16 cellular contexts compared by ENCODE assay signal in genomic region chr7:101860316-101861222, GRCh38. TPM values are rescaled to one million over a fixed set of nuclear protein-coding genes. Genes with fewer than 3 reads are reported as not detected.
DNase-seq lines count a peak whose midpoint lies in the region; ATAC-seq, FAIRE-seq and TF ChIP-seq lines count a peak whose summit lies in the region.
"Had no signal": no experiment of that assay in that cellular context is flagged by ENCODE, and none has a peak within 500 bp of the region (broad histone marks: within the 10 kb centered on the region; RNA-seq: fewer than 3 reads in every experiment).

No MANE protein-coding gene starts in this region.

- no peak overlapping the region for H3K4ac ChIP-seq in H1 (replicated peaks; ENCODE audit: insufficient read length, low read depth, low read length)

- FAIRE-seq in H1 (lab: Jason Lieb, UNC): no peak
- FAIRE-seq: endometrium, small intestine had no signal

- POLR2A ChIA-PET in H1 (lab: Charles Lee; ENCODE audit: partially characterized antibody): interaction anchor here (0.6 to 1.8 kb wide), 6 partner anchors 9 to 597 kb away, joined by 3 to 7 read pairs (median 3); no protein-coding TSS in a partner anchor

- H3K27ac Mint-ChIP-seq in nephron: peak overlapping the region; percentile 50 to 86 (median 69)
- H3K27ac Mint-ChIP-seq: activated CD8-positive, alpha-beta T cell treated with anti-CD3 and anti-CD28 coated beads for 36 hours had no signal

- no peaks in the 10 kb centered on the region for H3K36me3 ChIP-seq in right atrium auricular region
- no peaks in the 10 kb centered on the region; a peak in 1 of 8 replicates for H3K36me3 ChIP-seq in H1 (ENCODE audit: control insufficient read depth in 2 of 4, insufficient read depth in 4 of 4, low read length in 3 of 4)

- H3K4me3 ChIP-seq in right atrium auricular region: no peak overlapping the region
- H3K4me3 ChIP-seq in H1 (ENCODE audit: extremely low read depth in 1 of 4, insufficient read depth in 2 of 4, low read depth in 3 of 4, low read length in 4 of 4): peak overlapping the region in 1 of 4 experiments; percentile 42; a peak in 2 of 8 replicates

- DNase-seq in right atrium auricular region (ENCODE audit: low spot score): no peak
- no peak for DNase-seq in cardiac septum (ENCODE audit: low spot score)
- DNase-seq in H1 (ENCODE audit: low read depth in 1 of 2, low spot score in 2 of 2): no peak
- no peak for DNase-seq in COLO668 (lab: John Stamatoyannopoulos, UW; ENCODE audit: unreplicated experiment)
- no peak for DNase-seq in GF-D8 (lab: John Stamatoyannopoulos, UW)
- no peak for DNase-seq in activated CD4-positive, alpha-beta T cell treated with anti-CD3 and anti-CD28 coated beads for 48 hours
- DNase-seq: activated CD8-positive, alpha-beta T cell treated with anti-CD3 and anti-CD28 coated beads for 36 hours; head of caudate nucleus; KG1; NCI-H1436; NCI-H82; small intestine had no signal

- H3K27me3 Mint-ChIP-seq in nephron (ENCODE audit: low read depth): no peaks in the 10 kb centered on the region
- H3K27me3 Mint-ChIP-seq: activated CD8-positive, alpha-beta T cell treated with anti-CD3 and anti-CD28 coated beads for 36 hours; brain had no signal

- H3K9me3 Mint-ChIP-seq in nephron: no peaks in the 10 kb centered on the region
- H3K9me3 Mint-ChIP-seq: activated CD8-positive, alpha-beta T cell treated with anti-CD3 and anti-CD28 coated beads for 36 hours; brain had no signal

- intact Hi-C loops in cardiac septum (cut with DNase I): no loop called here

- H2BK12ac ChIP-seq in H1 (ENCODE audit: low read depth, low read length): no peak overlapping the region

- no peak overlapping the region for H3K14ac ChIP-seq in H1 (ENCODE audit: insufficient read length)

- peaks cover 17 to 18% of the 10 kb centered on the region in 2 experiments for H4K20me1 ChIP-seq in H1 (replicated peaks in 1 of 2; ENCODE audit: control insufficient read depth in 1 of 2, insufficient read depth in 2 of 2, low read length in 2 of 2)

- no peak overlapping the region for H2BK120ac ChIP-seq in H1 (replicated peaks; ENCODE audit: low read depth, low read length)

- peak overlapping the region; percentile 1 to 31 (median 9) for H3K4me3 Mint-ChIP-seq in nephron
- H3K4me3 Mint-ChIP-seq: activated CD8-positive, alpha-beta T cell treated with anti-CD3 and anti-CD28 coated beads for 36 hours; brain had no signal

- CTCF ChIA-PET in H1 (lab: Charles Lee; ENCODE audit: partially characterized antibody): interaction anchor here (0.6 to 1.3 kb wide), 2 partner anchors 10 to 231 kb away, joined by 3 to 4 read pairs; no protein-coding TSS in a partner anchor

- H3K4me1 ChIP-seq in right atrium auricular region (peaks cover 0 to 73% of the 10 kb centered on the region in 2 donors), H1 (replicated peaks in 1 of 4; ENCODE audit: control insufficient read depth in 3 of 4, insufficient read depth in 4 of 4, low read length in 3 of 4) (peaks cover 17 to 32% (median 28%) of the 10 kb centered on the region in 4 experiments; a peak in 6 of 7 replicates)

- peak overlapping the region in 1 of 4 experiments; percentile 7; a peak in 1 of 7 replicates for H3K9ac ChIP-seq in H1 (replicated peaks in 1 of 4; ENCODE audit: extremely low read depth in 1 of 4, low read depth in 3 of 4, low read length in 3 of 4)

- TF ChIP-seq RAD21 in H1 (IDR thresholded peaks at IDR 0.05 in 1 of 2, conservative IDR thresholded peaks at IDR 0.05 in 1 of 2; ENCODE audit: low read depth in 2 of 2, low read length in 2 of 2): no peak

- TF ChIP-seq POLR2A in H1 (IDR thresholded peaks at IDR 0.05; ENCODE audit: control extremely low read depth in 1 of 2, low read depth in 2 of 2, low read length in 2 of 2): no peak

- 0 out of 2 replicates have a peak overlapping the region, but pooled peaks have one; percentile 4 for H2BK5ac ChIP-seq in H1 (ENCODE audit: low read depth, low read length)

- peak overlapping the region; percentile 16 for H4K91ac ChIP-seq in H1 (replicated peaks; ENCODE audit: insufficient read length, low read length)

- H3K79me2 ChIP-seq in H1 (ENCODE audit: control insufficient read depth in 1 of 2, insufficient read depth in 2 of 2, low read length in 2 of 2): peaks cover 14 to 95% of the 10 kb centered on the region in 2 experiments

- ATAC-seq in GM21619 (IDR thresholded peaks at IDR 0.05; ENCODE audit: unreplicated experiment): no peak
- ATAC-seq: activated CD8-positive, alpha-beta T cell treated with anti-CD3 and anti-CD28 coated beads for 36 hours had no signal

- H3K4me2 ChIP-seq in H1 (ENCODE audit: insufficient read depth in 1 of 2, low read depth in 2 of 2, low read length in 2 of 2): peak overlapping the region; percentile 63 to 68

- whole genome bisulfite sequencing in H1 (ENCODE audit: extremely low coverage in 1 of 2, insufficient coverage in 1 of 2, insufficient read length in 1 of 2, insufficient replicate concordance in 2 of 2, low coverage in 1 of 2, low lambda C conversion rate in 2 of 2, missing lambda C conversion rate in 1 of 2), 2 experiments: 49% methylated on average over 11 of the region's 11 CpGs; no CpG with 5 or more reads in 1 of the 2 experiments

- H2BK15ac ChIP-seq in H1 (ENCODE audit: low read length): no peak overlapping the region

- H3K23ac ChIP-seq in H1 (ENCODE audit: insufficient read length): no peak overlapping the region

- H3K36me3 Mint-ChIP-seq in nephron (ENCODE audit: low read depth): peaks cover 2% of the 10 kb centered on the region

- peaks cover 17% of the 10 kb centered on the region for H3K79me1 ChIP-seq in H1 (ENCODE audit: low read depth, low read length)

- no peak overlapping the region for H2AK5ac ChIP-seq in H1 (ENCODE audit: low read depth, low read length)

- 0 out of 2 replicates have a peak overlapping the region, but pooled peaks have one; percentile 20 for H4K8ac ChIP-seq in H1 (ENCODE audit: extremely low read depth, insufficient read depth, low read length)

- H3K4me1 Mint-ChIP-seq in nephron: peaks cover 79% of the 10 kb centered on the region

- TF ChIP-seq CTCF in right atrium auricular region (IDR thresholded peaks at IDR 0.05): no peak
- TF ChIP-seq CTCF in H1 (IDR thresholded peaks at IDR 0.05; ENCODE audit: control extremely low read depth in 1 of 3, insufficient read depth in 1 of 3, low read depth in 1 of 3, low read length in 3 of 3): no peak
- TF ChIP-seq CTCF in nephron (IDR thresholded peaks at IDR 0.05; ENCODE audit: unreplicated experiment in 3 of 3): no peak

- no peaks in the 10 kb centered on the region for H3K9me3 ChIP-seq in right atrium auricular region
- H3K9me3 ChIP-seq in H1 (ENCODE audit: insufficient read depth in 2 of 2, low read depth in 1 of 2, low read length in 1 of 2): no peaks in the 10 kb centered on the region

- peak overlapping the region; percentile 91 to 93 for H3K27ac ChIP-seq in right atrium auricular region
- peak overlapping the region; percentile 48; the same call in 1 of the 2 replicates for H3K27ac ChIP-seq in H1 (ENCODE audit: low read depth, low read length)

- TF ChIP-seq EP300 in H1 (IDR thresholded peaks at IDR 0.05; ENCODE audit: borderline replicate concordance in 1 of 2, low read depth in 2 of 2, low read length in 2 of 2): no peak

- peak overlapping the region; percentile 70 for H4K5ac ChIP-seq in H1 (ENCODE audit: insufficient read length, low read depth, low read length)

- H3K23me2 ChIP-seq in H1 (ENCODE audit: low read depth, low read length): no peaks in the 10 kb centered on the region

- H2AFZ ChIP-seq in H1 (ENCODE audit: low read length): no peak overlapping the region

- no peak overlapping the region for H2BK20ac ChIP-seq in H1 (ENCODE audit: low read length)

- no peak overlapping the region for H3K56ac ChIP-seq in H1 (replicated peaks; ENCODE audit: insufficient read length, low read depth, low read length)

- H3K27me3 ChIP-seq in right atrium auricular region (no peaks in the 10 kb centered on the region), H1 (replicated peaks in 1 of 4; ENCODE audit: control insufficient read depth in 3 of 4, extremely low read depth in 1 of 4, insufficient read depth in 3 of 4, low read length in 3 of 4) (no peaks in the 10 kb centered on the region)

- no peak overlapping the region; the same call in 1 of the 2 replicates for H3K18ac ChIP-seq in H1 (ENCODE audit: extremely low read depth, low read length)

TF ChIP-seq in H1, 55 proteins besides CTCF, POLR2A, EP300 and RAD21:
- TF ChIP-seq ASH2L (IDR thresholded peaks at IDR 0.05; ENCODE audit: low read length): no peak
- TF ChIP-seq USF2 (IDR thresholded peaks at IDR 0.05; ENCODE audit: low read length): no peak
- no peak for TF ChIP-seq TEAD4 (IDR thresholded peaks at IDR 0.05; ENCODE audit: low read depth, low read length)
- TF ChIP-seq CTBP2 (IDR thresholded peaks at IDR 0.05; ENCODE audit: borderline replicate concordance, insufficient read depth, insufficient read length, low read length): no peak
- TF ChIP-seq KDM5A (IDR thresholded peaks at IDR 0.05; ENCODE audit: low read length): no peak
- TF ChIP-seq MAFK (IDR thresholded peaks at IDR 0.05; ENCODE audit: low read depth, low read length): no peak
- TF ChIP-seq POLR2AphosphoS5 (IDR thresholded peaks at IDR 0.05; ENCODE audit: low read depth, low read length): no peak
- TF ChIP-seq RFX5 (IDR thresholded peaks at IDR 0.05; ENCODE audit: borderline replicate concordance, low read depth, low read length): no peak
- TF ChIP-seq CEBPB (IDR thresholded peaks at IDR 0.05; ENCODE audit: low read depth, low read length): no peak
TF ChIP-seq in H1: peak in this region for 0.

RNA-seq across cellular contexts. Expression of gene CUX1, which starts 43.1 kb away (rescaled TPM):
- total RNA-seq in right atrium auricular region (10 to 100 TPM; 71.1 to 94.4 TPM), cardiac septum (171 TPM)
- total RNA-seq in H1 (2021; fragmentation: NEBNext Ultra II Directional; extraction: Animal tissue kit (Norgen Biotek cat#: 25700)): 53.8 and 65.9 TPM in 2 replicates
- polyA plus RNA-seq in H1 (2011; rRNA removed): 21.6 and 33.1 TPM in 2 replicates
- 17.0 TPM for polyA plus RNA-seq in H1 (2011; cell fraction: cytosol; rRNA removed)
- polyA plus RNA-seq in H1 (2011; cell fraction: nucleus; rRNA removed): 36.0 TPM
- 21.0 to 31.0 TPM (median 29.1 TPM) in 4 replicates for polyA plus RNA-seq in H1 (2012, experiment 1 of 2)
- polyA plus RNA-seq in H1 (2012, experiment 2 of 2): 18.8 TPM
- 32.6 TPM for polyA plus RNA-seq in H1 (2013, experiment 1 of 2)
- 35.1 TPM for polyA plus RNA-seq in H1 (2013, experiment 2 of 2)
- polyA minus RNA-seq in H1 (2011; rRNA and poly(A)+ RNA removed): 34.6 and 44.1 TPM in 2 replicates
- 30.0 TPM for polyA minus RNA-seq in H1 (2011; cell fraction: cytosol; rRNA and poly(A)+ RNA removed)
- 71.2 TPM for polyA minus RNA-seq in H1 (2011; cell fraction: nucleus; rRNA and poly(A)+ RNA removed)
